ENCODE assay signal across 26 cellular contexts in the genomic region with DNA sequence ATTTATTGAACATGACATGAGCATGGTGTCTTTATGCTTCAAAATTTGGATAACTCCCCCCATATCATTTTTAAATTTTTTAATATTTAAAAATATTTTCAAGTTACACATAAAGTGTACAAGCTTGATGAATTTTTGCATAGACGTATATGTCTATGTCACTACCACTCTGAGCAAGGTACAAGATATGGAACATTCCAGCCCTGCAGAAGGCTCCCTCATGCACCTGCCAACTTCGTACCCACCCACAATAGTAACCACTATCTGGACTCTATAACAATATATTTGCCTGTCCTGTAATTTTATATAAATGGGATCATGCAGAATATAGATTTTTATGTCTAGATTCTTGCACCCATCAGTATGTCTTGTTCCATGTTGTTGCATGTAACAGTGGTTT.
"Had no signal": no experiment of that assay in that cellular context is flagged by ENCODE, and none has a peak within 500 bp of the region (broad histone marks: within the 10 kb centered on the region; RNA-seq: fewer than 3 reads in every experiment).

No MANE protein-coding gene starts in this region.

- H3K36me3 ChIP-seq: breast epithelium had no signal

- H3K9me3 ChIP-seq: breast epithelium, Peyer's patch, SJSA1 had no signal

- H3K27me3 ChIP-seq: breast epithelium, Peyer's patch, SJSA1 had no signal

- H3K4me3 ChIP-seq: breast epithelium, Peyer's patch, SJSA1 had no signal

- DNase-seq: activated B cell treated with CpG ODN at 0.5 μM for 24 hours; activated CD4-positive, alpha-beta T cell treated with anti-CD3 and anti-CD28 coated beads for 1 hour; activated CD4-positive, alpha-beta T cell treated with anti-CD3 and anti-CD28 coated beads, Interleukin-2, amount 10 ng/mL, durations not matched to agents 24 days and 14 days; activated CD4-positive, alpha-beta T cell treated with anti-CD3 and anti-CD28 coated beads, Interleukin-2, amount 50 U/mL, for 48 hours; activated CD8-positive, alpha-beta memory T cell treated with anti-CD3 and anti-CD28 coated beads, Interleukin-2, amount 10 ng/mL, durations not matched to agents 7 days and 5 days; activated gamma-delta T cell treated with Interleukin-2 at 50 U/mL for 16 hours; activated naive CD4-positive, alpha-beta T cell treated with anti-CD3 and anti-CD28 coated beads, Interleukin-2, amount 10 ng/mL, durations not matched to agents 7 days and 5 days; activated naive CD8-positive, alpha-beta T cell treated with anti-CD3 and anti-CD28 coated beads, Interleukin-2, amount 10 ng/mL, durations not matched to agents 7 days and 5 days; activated T-cell treated with anti-CD3 and anti-CD28 coated beads, Interleukin-2, amount 50 U/mL, for 48 hours; aorta; central memory CD4-positive, alpha-beta T cell; Karpas-422; MM.1S; NCI-H1105; NCI-H1436; NCI-H1694 treated with DMSO at 0.1 percent for 48 hours; NCI-H2029 treated with DMSO at 0.1 percent for 48 hours; NCI-H446; NCI-H524; Peyer's patch; SHP77; T-helper 17 cell; T-helper 9 cell had no signal

- ATAC-seq: activated CD8-positive, alpha-beta memory T cell treated with anti-CD3 and anti-CD28 coated beads, Interleukin-2, amount 10 ng/mL, durations not matched to agents 7 days and 5 days; T-helper 17 cell had no signal

- H3K27ac ChIP-seq: breast epithelium, Peyer's patch, RWPE1, SJSA1 had no signal

- H3K4me1 ChIP-seq: breast epithelium, SJSA1 had no signal
